ENCODE assay signal across 24 cellular contexts in the genomic region with DNA sequence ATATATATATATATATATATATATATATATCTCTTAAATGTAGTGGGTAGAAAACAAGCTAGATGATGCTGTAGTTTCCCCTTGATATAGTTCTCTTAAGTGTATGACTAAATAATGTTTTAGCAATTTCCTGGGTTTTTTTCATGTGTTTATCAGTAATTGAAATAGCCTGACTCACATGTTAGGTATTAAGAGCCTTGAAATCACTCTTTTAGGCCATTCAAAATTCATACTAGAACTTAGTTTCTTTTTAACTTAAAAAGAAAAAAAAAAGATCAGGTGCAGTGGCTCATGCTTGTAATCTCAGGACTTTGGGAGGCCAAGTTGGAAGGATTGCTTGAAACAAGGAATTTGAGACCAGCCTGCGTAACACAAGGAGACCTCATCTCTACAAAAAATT. TPM values are rescaled to one million over a fixed set of nuclear protein-coding genes. Genes with fewer than 3 reads are reported as not detected.
DNase-seq lines count a peak whose midpoint lies in the region; ATAC-seq and TF ChIP-seq lines count a peak whose summit lies in the region.
"Had no signal": no experiment of that assay in that cellular context is flagged by ENCODE, and none has a peak within 500 bp of the region (broad histone marks: within the 10 kb centered on the region; RNA-seq: fewer than 3 reads in every experiment).

No MANE protein-coding gene starts in this region.

- H3K4me1 ChIP-seq in RWPE2 (ENCODE audit: insufficient read depth, poor library complexity, severe bottlenecking) = peaks cover 3% of the 10 kb centered on the region
- H3K4me1 ChIP-seq in Karpas-422 (ENCODE audit: low read length) = no peaks in the 10 kb centered on the region
- H3K4me1 ChIP-seq: heart left ventricle, prostate gland, spleen, vagina had no signal

- H3K9ac ChIP-seq in Karpas-422 (ENCODE audit: low read length) = no peak overlapping the region

- H4K20me1 ChIP-seq in Karpas-422 (ENCODE audit: insufficient read depth, low read depth, low read length) = no peaks in the 10 kb centered on the region

- peak; percentile 70 for ATAC-seq in RWPE2 (ENCODE audit: low read depth)
- ATAC-seq in GM21786 (IDR thresholded peaks at IDR 0.05; ENCODE audit: unreplicated experiment) = no peak
- ATAC-seq: GM23338, heart left ventricle, natural killer cell, T-cell had no signal

- no peaks in the 10 kb centered on the region for H3K27me3 ChIP-seq in RWPE2 (ENCODE audit: insufficient read depth, poor library complexity, severe bottlenecking)
- H3K27me3 ChIP-seq in Karpas-422 (ENCODE audit: low read length) = no peaks in the 10 kb centered on the region
- H3K27me3 ChIP-seq: heart left ventricle, spleen, vagina had no signal

- no peak overlapping the region for H3K4me3 ChIP-seq in RWPE2 (ENCODE audit: severe bottlenecking)
- H3K4me3 ChIP-seq in Karpas-422 (ENCODE audit: low read length) = no peak overlapping the region
- H3K4me3 ChIP-seq: GM23338, heart left ventricle, prostate gland, spleen, vagina had no signal

- H3K36me3 ChIP-seq in RWPE2 (ENCODE audit: low read depth) (peaks cover 77% of the 10 kb centered on the region), Karpas-422 (ENCODE audit: insufficient read depth, low read length) (peaks cover 35% of the 10 kb centered on the region)
- H3K36me3 ChIP-seq: prostate gland had no signal

- no peak overlapping the region for H3K27ac ChIP-seq in RWPE2 (ENCODE audit: poor library complexity, severe bottlenecking)
- no peak overlapping the region for H3K27ac ChIP-seq in Karpas-422 (ENCODE audit: low read length)
- H3K27ac ChIP-seq: heart left ventricle, prostate gland, spleen, vagina, VCaP had no signal

- peaks cover 27% of the 10 kb centered on the region for H3K79me2 ChIP-seq in Karpas-422 (ENCODE audit: low read length)

- no peak overlapping the region for H3K4me2 ChIP-seq in Karpas-422 (ENCODE audit: low read depth, low read length, poor library complexity, severe bottlenecking)
- H3K4me2 ChIP-seq: GM23338 had no signal

- peak; percentile 78 for DNase-seq in ELR (ENCODE audit: low read depth)
- DNase-seq in RWPE2 (ENCODE audit: low spot score) = no peak
- peak; percentile 48 for DNase-seq in fibroblast of peridontal ligament (ENCODE audit: extremely low read depth)
- DNase-seq in renal cortical epithelial cell (ENCODE audit: low read depth) = peak; percentile 88
- no peak for DNase-seq in Karpas-422
- no peak for DNase-seq in stimulated activated CD4-positive, alpha-beta T cell treated with anti-CD3 and anti-CD28 coated beads, Interleukin-4, amount 100 ng/mL, for 4 hours
- DNase-seq: activated CD4-positive, alpha-beta memory T cell treated with anti-CD3 and anti-CD28 coated beads for 36 hours; activated naive CD4-positive, alpha-beta T cell treated with Interleukin-2 at 50 U/mL for 16 hours; C1 segment of cervical spinal cord; erythroblast; heart left ventricle; MM.1S; natural killer cell; NCI-H187; NK-92 treated with Interleukin-12 subunit alpha and Interleukin-12 subunit beta, amount 100 ng/mL, for 24 hours; SHP77; spleen; T-cell had no signal

- H2AFZ ChIP-seq in Karpas-422 (ENCODE audit: low read length) = no peak overlapping the region
- H2AFZ ChIP-seq: GM23338 had no signal

- H3K9me2 ChIP-seq in Karpas-422 (replicated peaks; ENCODE audit: insufficient read depth, low read length) = no peaks in the 10 kb centered on the region

- H3K9me3 ChIP-seq in RWPE2 (ENCODE audit: severe bottlenecking) = no peaks in the 10 kb centered on the region
- H3K9me3 ChIP-seq in Karpas-422 (ENCODE audit: low read length) = no peaks in the 10 kb centered on the region
- H3K9me3 ChIP-seq: heart left ventricle, prostate gland, spleen, vagina had no signal

- TF ChIP-seq CTCF in RWPE2 (IDR thresholded peaks at IDR 0.05; ENCODE audit: poor library complexity, severe bottlenecking) = no peak

RNA-seq across cellular contexts. Expression of gene NKX2-4, which starts 44.1 kb away (rescaled TPM):
- total RNA-seq in renal cortical epithelial cell = not detected in 2 replicates
- total RNA-seq in Karpas-422 (2014; rRNA removed; shearing (Covaris generic); ENCODE audit: low replicate concordance) = not detected in 2 replicates
- total RNA-seq: activated CD4-positive, alpha-beta memory T cell treated with anti-CD3 and anti-CD28 coated beads for 36 hours; heart left ventricle; natural killer cell; NCI-H460; spleen; T-cell; vagina had no signal

RNA-seq across cellular contexts. Expression of gene XRN2, which starts 50.1 kb away (rescaled TPM):
- 135 and 156 TPM in 2 replicates for total RNA-seq in renal cortical epithelial cell
- 48.6 and 55.6 TPM in 2 replicates for total RNA-seq in Karpas-422 (2014; rRNA removed; shearing (Covaris generic); ENCODE audit: low replicate concordance)

Comparison
In these comparisons a context has a peak if more than half of its experiments do, and no peak if none do; other contexts are left out.
1. DNase-seq: peak in ELR (single experiment), fibroblast of peridontal ligament (single experiment) and renal cortical epithelial cell (single experiment); none in RWPE2 (single experiment), Karpas-422 (single experiment) and stimulated activated CD4-positive, alpha-beta T cell treated with anti-CD3 and anti-CD28 coated beads, Interleukin-4, amount 100 ng/mL, for 4 hours (0 of 2).